ENCODE assay signal across 1 cellular context in the genomic region with DNA sequence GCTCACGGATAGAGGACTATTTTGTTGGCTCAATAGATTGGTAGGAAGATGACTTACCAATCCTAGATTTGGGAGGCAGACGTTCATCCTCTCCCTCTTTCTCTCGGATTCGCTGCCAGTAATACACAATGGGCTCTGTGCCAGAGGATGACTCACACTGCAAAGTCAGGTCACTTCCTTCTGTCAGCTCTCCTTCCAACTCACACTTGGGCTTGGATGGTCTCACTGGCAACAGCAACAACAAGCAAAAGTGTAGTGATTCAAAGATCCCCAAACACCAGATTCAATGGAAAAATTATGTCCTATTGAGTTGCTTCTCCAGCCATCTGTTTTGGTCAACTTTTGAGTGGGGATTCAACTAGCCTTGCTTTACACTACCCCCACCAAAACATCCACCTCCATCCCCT.
TF ChIP-seq lines count a peak whose summit lies in the region.

No MANE protein-coding gene starts in this region.

TF ChIP-seq in K562, 482 proteins besides CTCF, POLR2A, EP300 and RAD21 (continued from another document and continues in another):
- TF ChIP-seq ZNF318 (IDR thresholded peaks at IDR 0.05; ENCODE audit: borderline replicate concordance in 1 of 2, low read depth in 1 of 2), result no peak
- TF ChIP-seq, protein P1, sequence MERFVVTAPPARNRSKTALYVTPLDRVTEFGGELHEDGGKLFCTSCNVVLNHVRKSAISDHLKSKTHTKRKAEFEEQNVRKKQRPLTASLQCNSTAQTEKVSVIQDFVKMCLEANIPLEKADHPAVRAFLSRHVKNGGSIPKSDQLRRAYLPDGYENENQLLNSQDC (CRISPR knock-in tag; IDR thresholded peaks at IDR 0.05), result no peak
- TF ChIP-seq, protein P2, sequence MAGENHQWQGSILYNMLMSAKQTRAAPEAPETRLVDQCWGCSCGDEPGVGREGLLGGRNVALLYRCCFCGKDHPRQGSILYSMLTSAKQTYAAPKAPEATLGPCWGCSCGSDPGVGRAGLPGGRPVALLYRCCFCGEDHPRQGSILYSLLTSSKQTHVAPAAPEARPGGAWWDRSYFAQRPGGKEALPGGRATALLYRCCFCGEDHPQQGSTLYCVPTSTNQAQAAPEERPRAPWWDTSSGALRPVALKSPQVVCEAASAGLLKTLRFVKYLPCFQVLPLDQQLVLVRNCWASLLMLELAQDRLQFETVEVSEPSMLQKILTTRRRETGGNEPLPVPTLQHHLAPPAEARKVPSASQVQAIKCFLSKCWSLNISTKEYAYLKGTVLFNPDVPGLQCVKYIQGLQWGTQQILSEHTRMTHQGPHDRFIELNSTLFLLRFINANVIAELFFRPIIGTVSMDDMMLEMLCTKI (IDR thresholded peaks at IDR 0.05; ENCODE audit: partially characterized antibody), result no peak
- TF ChIP-seq ZNF23 (CRISPR knock-in tag; IDR thresholded peaks at IDR 0.05), result no peak
- peak; percentile 49 for TF ChIP-seq FOS (IDR thresholded peaks at IDR 0.05; ENCODE audit: extremely low read depth, insufficient read length)
- no peak for TF ChIP-seq ZNF584 (CRISPR knock-in tag; IDR thresholded peaks at IDR 0.05; ENCODE audit: low read depth)
- no peak for TF ChIP-seq ZNF830 (CRISPR knock-in tag; IDR thresholded peaks at IDR 0.05)
- TF ChIP-seq SREBF2 (CRISPR knock-in tag; IDR thresholded peaks at IDR 0.05), result no peak
- TF ChIP-seq GABPB2 (CRISPR knock-in tag; conservative IDR thresholded peaks at IDR 0.05), result no peak
- TF ChIP-seq GATAD2B (IDR thresholded peaks at IDR 0.05; ENCODE audit: borderline replicate concordance), result no peak
- no peak for TF ChIP-seq NONO (IDR thresholded peaks at IDR 0.05; ENCODE audit: low read depth in 2 of 2, low read length in 1 of 2)
- TF ChIP-seq TCF3 (CRISPR knock-in tag; IDR thresholded peaks at IDR 0.05), result no peak
- TF ChIP-seq SOX6 (IDR thresholded peaks at IDR 0.05), result 0 out of 2 replicates have a peak, but pooled peaks have one; percentile 34
- TF ChIP-seq PBX2 (CRISPR knock-in tag; IDR thresholded peaks at IDR 0.05; ENCODE audit: low read depth), result no peak
- peak; percentile 41 for TF ChIP-seq PBX2 (tag; conservative IDR thresholded peaks at IDR 0.05; ENCODE audit: low read depth)
- no peak for TF ChIP-seq SRSF9 (IDR thresholded peaks at IDR 0.05; ENCODE audit: borderline replicate concordance, low read depth, low read length)
- no peak for TF ChIP-seq STAT5A (IDR thresholded peaks at IDR 0.05; ENCODE audit: borderline replicate concordance, low read length)
- no peak for TF ChIP-seq ZNF143 (CRISPR knock-in tag; IDR thresholded peaks at IDR 0.05)
- peak; percentile 99 for TF ChIP-seq JUND (IDR thresholded peaks at IDR 0.05; ENCODE audit: borderline replicate concordance, low read depth, low read length)
- TF ChIP-seq JUND (tag; IDR thresholded peaks at IDR 0.05; ENCODE audit: borderline replicate concordance, low read depth, low read length), result peak; percentile 100
- no peak for TF ChIP-seq WHSC1 (IDR thresholded peaks at IDR 0.05; ENCODE audit: low read length)
- TF ChIP-seq HOMEZ (CRISPR knock-in tag; IDR thresholded peaks at IDR 0.05), result no peak
- TF ChIP-seq SMARCC2 (IDR thresholded peaks at IDR 0.05; ENCODE audit: low read depth), result no peak
- no peak for TF ChIP-seq HNRNPL (IDR thresholded peaks at IDR 0.05; ENCODE audit: low read depth, low read length)
- TF ChIP-seq RNF219 (CRISPR knock-in tag; IDR thresholded peaks at IDR 0.05), result no peak
- peak; percentile 14 to 34; a peak in 1 of 4 replicates for TF ChIP-seq FOXK2 (conservative IDR thresholded peaks at IDR 0.05 in 1 of 2, IDR thresholded peaks at IDR 0.05 in 1 of 2; ENCODE audit: low read depth in 2 of 2)
- TF ChIP-seq, protein P3, sequence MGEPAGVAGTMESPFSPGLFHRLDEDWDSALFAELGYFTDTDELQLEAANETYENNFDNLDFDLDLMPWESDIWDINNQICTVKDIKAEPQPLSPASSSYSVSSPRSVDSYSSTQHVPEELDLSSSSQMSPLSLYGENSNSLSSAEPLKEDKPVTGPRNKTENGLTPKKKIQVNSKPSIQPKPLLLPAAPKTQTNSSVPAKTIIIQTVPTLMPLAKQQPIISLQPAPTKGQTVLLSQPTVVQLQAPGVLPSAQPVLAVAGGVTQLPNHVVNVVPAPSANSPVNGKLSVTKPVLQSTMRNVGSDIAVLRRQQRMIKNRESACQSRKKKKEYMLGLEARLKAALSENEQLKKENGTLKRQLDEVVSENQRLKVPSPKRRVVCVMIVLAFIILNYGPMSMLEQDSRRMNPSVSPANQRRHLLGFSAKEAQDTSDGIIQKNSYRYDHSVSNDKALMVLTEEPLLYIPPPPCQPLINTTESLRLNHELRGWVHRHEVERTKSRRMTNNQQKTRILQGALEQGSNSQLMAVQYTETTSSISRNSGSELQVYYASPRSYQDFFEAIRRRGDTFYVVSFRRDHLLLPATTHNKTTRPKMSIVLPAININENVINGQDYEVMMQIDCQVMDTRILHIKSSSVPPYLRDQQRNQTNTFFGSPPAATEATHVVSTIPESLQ (CRISPR knock-in tag; IDR thresholded peaks at IDR 0.05), result no peak
- TF ChIP-seq ZNF766 (CRISPR knock-in tag; conservative IDR thresholded peaks at IDR 0.05), result no peak
- no peak for TF ChIP-seq TCF7L2 (IDR thresholded peaks at IDR 0.05; ENCODE audit: low read depth, low read length)
- TF ChIP-seq ARID1B (IDR thresholded peaks at IDR 0.05), result peak; percentile 70
- peak; percentile 79 for TF ChIP-seq DPF2 (IDR thresholded peaks at IDR 0.05)
- TF ChIP-seq ZNF121 (CRISPR knock-in tag; conservative IDR thresholded peaks at IDR 0.05), result no peak
- no peak for TF ChIP-seq ESRRB (CRISPR knock-in tag; IDR thresholded peaks at IDR 0.05; ENCODE audit: borderline replicate concordance)
- no peak for TF ChIP-seq GTF2B (IDR thresholded peaks at IDR 0.05; ENCODE audit: extremely low read depth, insufficient read length)
- TF ChIP-seq IRF2 (CRISPR knock-in tag; IDR thresholded peaks at IDR 0.05), result no peak
- TF ChIP-seq ZBTB2 (IDR thresholded peaks at IDR 0.05), result no peak
- TF ChIP-seq, protein P4, sequence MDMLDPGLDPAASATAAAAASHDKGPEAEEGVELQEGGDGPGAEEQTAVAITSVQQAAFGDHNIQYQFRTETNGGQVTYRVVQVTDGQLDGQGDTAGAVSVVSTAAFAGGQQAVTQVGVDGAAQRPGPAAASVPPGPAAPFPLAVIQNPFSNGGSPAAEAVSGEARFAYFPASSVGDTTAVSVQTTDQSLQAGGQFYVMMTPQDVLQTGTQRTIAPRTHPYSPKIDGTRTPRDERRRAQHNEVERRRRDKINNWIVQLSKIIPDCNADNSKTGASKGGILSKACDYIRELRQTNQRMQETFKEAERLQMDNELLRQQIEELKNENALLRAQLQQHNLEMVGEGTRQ (CRISPR knock-in tag; IDR thresholded peaks at IDR 0.05), result no peak
